In genomic region chr12:114920828-114921579, GRCh38 we compare ENCODE assay signal across 18 cellular contexts.
DNase-seq lines count a peak whose midpoint lies in the region; ATAC-seq and TF ChIP-seq lines count a peak whose summit lies in the region.
"Had no signal": no experiment of that assay in that cellular context is flagged by ENCODE, and none has a peak within 500 bp of the region (broad histone marks: within the 10 kb centered on the region; RNA-seq: fewer than 3 reads in every experiment).

No MANE protein-coding gene starts in this region.

- no peak overlapping the region for H3K9ac ChIP-seq in BLaER1

- H3K4me1 Mint-ChIP-seq in mesothelial cell of epicardium: peaks cover 42% of the 10 kb centered on the region
- H3K4me1 Mint-ChIP-seq: activated naive CD4-positive, alpha-beta T cell treated with anti-CD3 and anti-CD28 coated beads, Interleukin-2, amount 50 U/mL, for 24 hours; natural killer cell had no signal

- H3K4me3 ChIP-seq in BLaER1: no peak overlapping the region

- peak overlapping the region; percentile 47 for H3K27ac Mint-ChIP-seq in mesothelial cell of epicardium
- H3K27ac Mint-ChIP-seq: activated naive CD4-positive, alpha-beta T cell treated with anti-CD3 and anti-CD28 coated beads, Interleukin-2, amount 50 U/mL, for 24 hours; natural killer cell had no signal

- H3K4me2 ChIP-seq in BLaER1: peak overlapping the region; percentile 28; the same call in 1 of the 2 replicates

- H3K4me3 Mint-ChIP-seq in mesothelial cell of epicardium: no peak overlapping the region
- H3K4me3 Mint-ChIP-seq: activated naive CD4-positive, alpha-beta T cell treated with anti-CD3 and anti-CD28 coated beads, Interleukin-2, amount 50 U/mL, for 24 hours; natural killer cell had no signal

- H3K36me3 Mint-ChIP-seq in mesothelial cell of epicardium: peaks cover 20% of the 10 kb centered on the region
- H3K36me3 Mint-ChIP-seq: activated naive CD4-positive, alpha-beta T cell treated with anti-CD3 and anti-CD28 coated beads, Interleukin-2, amount 50 U/mL, for 24 hours; natural killer cell had no signal

- H3K27ac ChIP-seq in BLaER1: no peak overlapping the region

- no peak for TF ChIP-seq CTCF in mesothelial cell of epicardium (IDR thresholded peaks at IDR 0.05; ENCODE audit: unreplicated experiment)

- no peaks in the 10 kb centered on the region for H3K36me3 ChIP-seq in BLaER1

- H3K4me1 ChIP-seq in BLaER1: peaks cover 25% of the 10 kb centered on the region

- H3K27me3 ChIP-seq in BLaER1: no peaks in the 10 kb centered on the region

- ATAC-seq in GM21367 (IDR thresholded peaks at IDR 0.05; ENCODE audit: unreplicated experiment) (no peak), HG03469 (IDR thresholded peaks at IDR 0.05; ENCODE audit: unreplicated experiment) (no peak)
- ATAC-seq: left colon, natural killer cell had no signal

- H3K9me3 Mint-ChIP-seq in mesothelial cell of epicardium: peaks cover 30% of the 10 kb centered on the region

- no peaks in the 10 kb centered on the region for H4K20me1 ChIP-seq in BLaER1

- peaks cover 5% of the 10 kb centered on the region; the same call in 1 of the 2 replicates for H3K9me3 ChIP-seq in BLaER1

- peak; percentile 90 for DNase-seq in M059J (ENCODE audit: low read depth)
- DNase-seq in fibroblast of gingiva (ENCODE audit: low read depth): peak; percentile 83
- no peak for DNase-seq in mesothelial cell of epicardium (ENCODE audit: low spot score in 2 of 2, unreplicated experiment in 2 of 2)
- DNase-seq in hippocampal formation (lab: John Stamatoyannopoulos, UW): no peak
- no peak for DNase-seq in NCI-H748 (lab: John Stamatoyannopoulos, UW; ENCODE audit: unreplicated experiment)
- DNase-seq: activated CD4-positive, alpha-beta T cell treated with anti-CD3 and anti-CD28 coated beads for 48 hours; central memory CD4-positive, alpha-beta T cell; GOT3; head of caudate nucleus; left colon; natural killer cell; NCI-H1105; NCI-H2227 treated with DMSO at 0.1 percent for 48 hours; stimulated activated CD4-positive, alpha-beta T cell treated with anti-CD3 and anti-CD28 coated beads, Interleukin-2, amount 100 ng/mL, for 24 hours had no signal

- H3K27me3 Mint-ChIP-seq in mesothelial cell of epicardium (ENCODE audit: low read depth): no peaks in the 10 kb centered on the region
- H3K27me3 Mint-ChIP-seq: activated naive CD4-positive, alpha-beta T cell treated with anti-CD3 and anti-CD28 coated beads, Interleukin-2, amount 50 U/mL, for 24 hours had no signal

Comparison
In these comparisons a context has a peak if more than half of its experiments do, and no peak if none do; other contexts are left out.
1. DNase-seq: peak in M059J (single experiment) and fibroblast of gingiva (single experiment); none in mesothelial cell of epicardium (0 of 2), hippocampal formation (0 of 2) and NCI-H748 (single experiment).